Comparison of ENCODE assay signal across 8 cellular contexts in genomic region chr14:95993768-95994592, GRCh38.
DNase-seq lines count a peak whose midpoint lies in the region; TF ChIP-seq lines count a peak whose summit lies in the region.

No MANE protein-coding gene starts in this region.

- H3K36me3 ChIP-seq in iPS-18a (ENCODE audit: control insufficient read depth, low read depth, low read length): no peaks in the 10 kb centered on the region

- peak; percentile 41 for TF ChIP-seq CTCF in HL-60 (IDR thresholded peaks at IDR 0.05; ENCODE audit: insufficient read depth, low read length)

- DNase-seq in DMS153 treated with DMSO at 0.1 percent for 48 hours (lab: John Stamatoyannopoulos, UW; ENCODE audit: unreplicated experiment) (peak; percentile 35), HL-60 (ENCODE audit: low read depth in 1 of 2, low spot score in 1 of 2) (peak in 1 of 2 experiments; percentile 17), NCI-H82 (lab: John Stamatoyannopoulos, UW) (peak; percentile 79), astrocyte of the hippocampus (ENCODE audit: low read depth, low spot score) (peak; percentile 65), GF-D8 (lab: John Stamatoyannopoulos, UW) (no peak)
- peak in 2 of 3 donors; percentile 8 to 21 for DNase-seq in stimulated activated CD4-positive, alpha-beta T cell treated with anti-CD3 and anti-CD28 coated beads, TNF-alpha, amount 100 ng/mL, for 48 hours (ENCODE audit: low read depth in 3 of 3)
- DNase-seq in effector CD8-positive, alpha-beta T cell (lab: John Stamatoyannopoulos, UW): no peak

- H3K27ac ChIP-seq in HL-60 (replicated peaks): no peak overlapping the region
- H3K27ac ChIP-seq in iPS-18a (ENCODE audit: low read length): peak overlapping the region; percentile 13

- no peak overlapping the region for H3K9ac ChIP-seq in iPS-18a (ENCODE audit: low read length)

- H3K9me3 ChIP-seq in iPS-18a (ENCODE audit: control insufficient read depth, low read depth, low read length): peaks cover 13% of the 10 kb centered on the region

- H3K4me3 ChIP-seq in HL-60 (replicated peaks; ENCODE audit: insufficient read depth, low read length) (no peak overlapping the region), iPS-18a (ENCODE audit: low read length) (no peak overlapping the region)

- peaks cover 13% of the 10 kb centered on the region for H3K4me1 ChIP-seq in iPS-18a (ENCODE audit: control insufficient read depth, low read depth, low read length)

- H3K27me3 ChIP-seq in HL-60 (ENCODE audit: insufficient read depth, poor library complexity, severe bottlenecking) (peaks cover 2% of the 10 kb centered on the region), iPS-18a (ENCODE audit: control insufficient read depth, insufficient read depth, low read length) (no peaks in the 10 kb centered on the region)

Comparison
In these comparisons a context has a peak if more than half of its experiments do, and no peak if none do; other contexts are left out.
1. DNase-seq: peak in DMS153 treated with DMSO at 0.1 percent for 48 hours (single experiment), NCI-H82 (single experiment), astrocyte of the hippocampus (single experiment) and stimulated activated CD4-positive, alpha-beta T cell treated with anti-CD3 and anti-CD28 coated beads, TNF-alpha, amount 100 ng/mL, for 48 hours (2 of 3); none in GF-D8 (single experiment) and effector CD8-positive, alpha-beta T cell (single experiment).